ENCODE assay signal across 9 cellular contexts in genomic region chr4:36242629-36243354, GRCh38. TPM values are rescaled to one million over a fixed set of nuclear protein-coding genes. Genes with fewer than 3 reads are reported as not detected.
DNase-seq lines count a peak whose midpoint lies in the region; ATAC-seq, FAIRE-seq and TF ChIP-seq lines count a peak whose summit lies in the region.
"Had no signal": no experiment of that assay in that cellular context is flagged by ENCODE, and none has a peak within 500 bp of the region (broad histone marks: within the 10 kb centered on the region; RNA-seq: fewer than 3 reads in every experiment).

No MANE protein-coding gene starts in this region.

- H3K27ac ChIP-seq in angular gyrus (ENCODE audit: low read depth, low read length) (peak overlapping the region; percentile 96), HepG2 (ENCODE audit: extremely low read length, insufficient read depth, low read length) (no peak overlapping the region), thoracic aorta (no peak overlapping the region)

- H3K9me3 ChIP-seq in HepG2 (ENCODE audit: low read length) (no peaks in the 10 kb centered on the region), thoracic aorta (no peaks in the 10 kb centered on the region)

- H3K4me3 ChIP-seq in HepG2 (replicated peaks in 1 of 3; ENCODE audit: insufficient read depth in 1 of 3, low read depth in 2 of 3, low read length in 3 of 3) (no peak overlapping the region; a peak in 1 of 6 replicates), thoracic aorta (peak overlapping the region; percentile 69)

- TF ChIP-seq CTCF in HepG2 (CRISPR knock-in tag; IDR thresholded peaks at IDR 0.05) (no peak), thoracic aorta (IDR thresholded peaks at IDR 0.05) (no peak)

- no peak for TF ChIP-seq RAD21 in HepG2 (CRISPR knock-in tag; IDR thresholded peaks at IDR 0.05)

- peaks cover 42% of the 10 kb centered on the region for H3K36me3 Mint-ChIP-seq in activated CD8-positive, alpha-beta memory T cell treated with anti-CD3 and anti-CD28 coated beads, Interleukin-2, amount 10 ng/mL, durations not matched to agents 7 days and 5 days

- H4K20me1 ChIP-seq in HepG2 (ENCODE audit: insufficient read depth, low read length), result no peaks in the 10 kb centered on the region

- no peak for FAIRE-seq in HepG2 (lab: Jason Lieb, UNC)

- no peaks in the 10 kb centered on the region for H3K79me2 ChIP-seq in HepG2 (ENCODE audit: insufficient read depth, low read length)

- no peak for TF ChIP-seq POLR2A in HepG2 (IDR thresholded peaks at IDR 0.05; ENCODE audit: insufficient read depth in 1 of 2, low read depth in 2 of 2, low read length in 2 of 2)

- H3K4me1 ChIP-seq in HepG2 (ENCODE audit: insufficient read depth, low read length) (peaks cover 15% of the 10 kb centered on the region; the same call in 1 of the 2 replicates), thoracic aorta (ENCODE audit: control insufficient read depth in 1 of 2, low read depth in 2 of 2) (no peaks in the 10 kb centered on the region)

- peak overlapping the region; percentile 74; the same call in 1 of the 2 replicates for H3K4me2 ChIP-seq in HepG2 (ENCODE audit: low read depth, low read length)

- peaks cover 0 to 7% of the 10 kb centered on the region in 2 experiments; a peak in 1 of 5 replicates for H3K27me3 ChIP-seq in HepG2 (ENCODE audit: control insufficient read depth in 1 of 2, insufficient read depth in 2 of 2, low read length in 2 of 2)
- H3K27me3 ChIP-seq in thoracic aorta (replicated peaks; ENCODE audit: insufficient read depth), result no peaks in the 10 kb centered on the region

- H3K36me3 ChIP-seq in HepG2 (replicated peaks in 1 of 2; ENCODE audit: control insufficient read depth in 1 of 2, insufficient read depth in 2 of 2, low read length in 2 of 2) (no peaks in the 10 kb centered on the region), thoracic aorta (no peaks in the 10 kb centered on the region)

- CTCF ChIA-PET in activated CD8-positive, alpha-beta memory T cell treated with anti-CD3 and anti-CD28 coated beads, Interleukin-2, amount 10 ng/mL, durations not matched to agents 7 days and 5 days (lab: Charles Lee), result interaction anchor here (0.9 to 5.2 kb wide), 11 partner anchors 11 to 156 kb away, joined by 3 to 38 read pairs (median 5); no protein-coding TSS in a partner anchor
- CTCF ChIA-PET in HepG2 (lab: Yijun Ruan, JAX; ENCODE audit: low intra/inter-chr PET ratio, low total read pairs), result no interaction called here

- TF ChIP-seq EP300 in HepG2 (IDR thresholded peaks at IDR 0.05; ENCODE audit: low read depth in 2 of 2, low read length in 2 of 2) (no peak), HepG2 (CRISPR knock-in tag; IDR thresholded peaks at IDR 0.05; ENCODE audit: borderline replicate concordance) (no peak)

- DNase-seq in activated CD8-positive, alpha-beta memory T cell treated with anti-CD3 and anti-CD28 coated beads, Interleukin-2, amount 10 ng/mL, durations not matched to agents 7 days and 5 days, result no peak
- no peak for DNase-seq in activated CD8-positive, alpha-beta memory T cell treated with anti-CD3 and anti-CD28 coated beads, Interleukin-2, amount 50 U/mL, for 4 hours
- DNase-seq in HepG2 (ENCODE audit: low spot score) (no peak), thoracic aorta (ENCODE audit: low spot score) (no peak), NCI-H510A treated with DMSO at 0.1 percent for 48 hours (lab: John Stamatoyannopoulos, UW) (no peak), NCI-H510A (lab: John Stamatoyannopoulos, UW) (no peak)
- DNase-seq: NCI-H1436 treated with DMSO at 0.1 percent for 48 hours had no signal

- H3K4me3 Mint-ChIP-seq in activated CD8-positive, alpha-beta memory T cell treated with anti-CD3 and anti-CD28 coated beads, Interleukin-2, amount 10 ng/mL, durations not matched to agents 7 days and 5 days, result peak overlapping the region; percentile 93

- ATAC-seq in activated CD8-positive, alpha-beta memory T cell treated with anti-CD3 and anti-CD28 coated beads, Interleukin-2, amount 10 ng/mL, durations not matched to agents 7 days and 5 days, result no peak
- ATAC-seq in HepG2 (no peak), thoracic aorta (ENCODE audit: insufficient number of reproducible peaks, low FRiP score, low read depth) (no peak), GM19324 (IDR thresholded peaks at IDR 0.05; ENCODE audit: low FRiP score, unreplicated experiment) (no peak)

- no TSS peak for BruUV-seq in HepG2 (replicated peaks; lab: Mats Ljungman, UMichigan)

- H3K9ac ChIP-seq in HepG2 (ENCODE audit: insufficient read depth, low read depth, low read length), result no peak overlapping the region

- WGBS in HepG2 (ENCODE audit: low lambda C conversion rate), result 13% methylated on average over 7 of the region's 7 CpGs

- peaks cover 50% of the 10 kb centered on the region for H3K4me1 Mint-ChIP-seq in activated CD8-positive, alpha-beta memory T cell treated with anti-CD3 and anti-CD28 coated beads, Interleukin-2, amount 10 ng/mL, durations not matched to agents 7 days and 5 days

- H3K27ac Mint-ChIP-seq in activated CD8-positive, alpha-beta memory T cell treated with anti-CD3 and anti-CD28 coated beads, Interleukin-2, amount 10 ng/mL, durations not matched to agents 7 days and 5 days, result peak overlapping the region; percentile 96

- H2AFZ ChIP-seq in HepG2 (ENCODE audit: low read length), result no peak overlapping the region

- peaks cover 1% of the 10 kb centered on the region for H3K9me3 Mint-ChIP-seq in activated CD8-positive, alpha-beta memory T cell treated with anti-CD3 and anti-CD28 coated beads, Interleukin-2, amount 10 ng/mL, durations not matched to agents 7 days and 5 days (ENCODE audit: low read depth)

- no peaks in the 10 kb centered on the region for H3K27me3 Mint-ChIP-seq in activated CD8-positive, alpha-beta memory T cell treated with anti-CD3 and anti-CD28 coated beads, Interleukin-2, amount 10 ng/mL, durations not matched to agents 7 days and 5 days

- POLR2A ChIA-PET in HepG2 (lab: Yijun Ruan, JAX), result no interaction called here

- in situ Hi-C loops in HepG2 (cut with HindIII; ENCODE audit: extremely low pct_ligation_motif_present, low pct_unique_long_range_greater_than_20kb), result no loop called here

- intact Hi-C loops in HepG2 (cut with micrococcal nuclease; ENCODE audit: unreplicated experiment), result no loop called here

TF ChIP-seq in HepG2, 621 proteins besides CTCF, POLR2A, EP300 and RAD21 (continues in another document):
- TF ChIP-seq ZNF101 (CRISPR knock-in tag; IDR thresholded peaks at IDR 0.05; ENCODE audit: borderline replicate concordance, low read depth), result no peak

RNA-seq across cellular contexts. Expression of gene ARAP2, which starts 1.5 kb away (rescaled TPM):
- 10 to 100 TPM; 52.9 to 76.1 TPM for total RNA-seq in activated CD8-positive, alpha-beta memory T cell treated with anti-CD3 and anti-CD28 coated beads, Interleukin-2, amount 10 ng/mL, durations not matched to agents 7 days and 5 days
- total RNA-seq in HepG2 (2016; rRNA removed; fragmentation: Illumina TruSeq; extraction: Trizol) (1.4 and 1.5 TPM in 2 replicates), thoracic aorta (10 to 100 TPM in 1 of 2 donors, 1 to 10 TPM in 1; 8.3 to 25.3 TPM)
- total RNA-seq in HepG2 (2016; cell fraction: cytosol; rRNA removed; fragmentation: Illumina TruSeq; extraction: Trizol; ENCODE audit: low read depth), result 1.5 and 1.8 TPM in 2 replicates
- total RNA-seq in HepG2 (2016; cell fraction: insoluble cytoplasmic fraction; rRNA removed; fragmentation: Illumina TruSeq; extraction: Trizol), result 0.95 and 0.97 TPM in 2 replicates
- total RNA-seq in HepG2 (2016; cell fraction: membrane; rRNA removed; fragmentation: Illumina TruSeq; extraction: Trizol), result 1.00 and 1.2 TPM in 2 replicates
- 4.1 and 5.6 TPM in 2 replicates for total RNA-seq in HepG2 (2016; cell fraction: nucleus; rRNA removed; fragmentation: Illumina TruSeq; extraction: Trizol)
- 0.16 and 0.37 TPM in 2 replicates for polyA plus RNA-seq in HepG2 (2011; rRNA removed)
- 0.09 TPM in 2 replicates for polyA plus RNA-seq in HepG2 (2011; cell fraction: cytosol; rRNA removed)
- 0.14 and 0.35 TPM in 2 replicates for polyA plus RNA-seq in HepG2 (2011; cell fraction: nucleus; rRNA removed)
- 0.13 and 0.16 TPM in 2 replicates for polyA plus RNA-seq in HepG2 (2012)
- polyA plus RNA-seq in HepG2 (2016; cell fraction: cytosol; fragmentation: Illumina TruSeq; extraction: Trizol; ENCODE audit: low read depth), result 0.02 and 0.10 TPM in 2 replicates
- 0.32 and 0.37 TPM in 2 replicates for polyA plus RNA-seq in HepG2 (2016; cell fraction: insoluble cytoplasmic fraction; fragmentation: Illumina TruSeq; extraction: Trizol; ENCODE audit: low read depth)
- polyA plus RNA-seq in HepG2 (2016; cell fraction: membrane; fragmentation: Illumina TruSeq; extraction: Trizol; ENCODE audit: low read depth), result 0.03 and 0.15 TPM in 2 replicates
- 0.53 and 0.87 TPM in 2 replicates for polyA plus RNA-seq in HepG2 (2016; cell fraction: nucleus; fragmentation: Illumina TruSeq; extraction: Trizol; ENCODE audit: insufficient read depth, low read depth)
- 0.74 and 12.3 TPM in 2 replicates for polyA minus RNA-seq in HepG2 (2011; rRNA and poly(A)+ RNA removed; ENCODE audit: low replicate concordance)
- 0.49 and 0.70 TPM in 2 replicates for polyA minus RNA-seq in HepG2 (2011; cell fraction: cytosol; rRNA and poly(A)+ RNA removed)
- 3.1 and 4.7 TPM in 2 replicates for polyA minus RNA-seq in HepG2 (2011; cell fraction: nucleus; rRNA and poly(A)+ RNA removed)

RNA-seq across cellular contexts. Expression of gene DTHD1, which starts 38.6 kb away (rescaled TPM):
- 1 to 10 TPM; 1.7 to 2.9 TPM for total RNA-seq in activated CD8-positive, alpha-beta memory T cell treated with anti-CD3 and anti-CD28 coated beads, Interleukin-2, amount 10 ng/mL, durations not matched to agents 7 days and 5 days
- total RNA-seq in HepG2 (2016; rRNA removed; fragmentation: Illumina TruSeq; extraction: Trizol) (not detected in 2 replicates), thoracic aorta (1 to 10 TPM in 1 of 2 donors, under 1 TPM in 1; 0.54 to 1.1 TPM)
- total RNA-seq in HepG2 (2016; cell fraction: cytosol; rRNA removed; fragmentation: Illumina TruSeq; extraction: Trizol; ENCODE audit: low read depth), result not detected in 2 replicates
- not detected in 2 replicates for total RNA-seq in HepG2 (2016; cell fraction: insoluble cytoplasmic fraction; rRNA removed; fragmentation: Illumina TruSeq; extraction: Trizol)
- not detected in 2 replicates for total RNA-seq in HepG2 (2016; cell fraction: membrane; rRNA removed; fragmentation: Illumina TruSeq; extraction: Trizol)
- total RNA-seq in HepG2 (2016; cell fraction: nucleus; rRNA removed; fragmentation: Illumina TruSeq; extraction: Trizol), result not detected in 2 replicates
- polyA plus RNA-seq in HepG2 (2011; rRNA removed), result not detected in 2 replicates
- polyA plus RNA-seq in HepG2 (2011; cell fraction: cytosol; rRNA removed), result not detected in 2 replicates
- not detected in 2 replicates for polyA plus RNA-seq in HepG2 (2011; cell fraction: nucleus; rRNA removed)
- polyA plus RNA-seq in HepG2 (2012), result not detected in 2 replicates
- not detected in 2 replicates for polyA plus RNA-seq in HepG2 (2016; cell fraction: cytosol; fragmentation: Illumina TruSeq; extraction: Trizol; ENCODE audit: low read depth)
- polyA plus RNA-seq in HepG2 (2016; cell fraction: insoluble cytoplasmic fraction; fragmentation: Illumina TruSeq; extraction: Trizol; ENCODE audit: low read depth), result not detected in 2 replicates
- not detected in 2 replicates for polyA plus RNA-seq in HepG2 (2016; cell fraction: membrane; fragmentation: Illumina TruSeq; extraction: Trizol; ENCODE audit: low read depth)
- polyA plus RNA-seq in HepG2 (2016; cell fraction: nucleus; fragmentation: Illumina TruSeq; extraction: Trizol; ENCODE audit: insufficient read depth, low read depth), result not detected in 2 replicates
- not detected in 2 replicates for polyA minus RNA-seq in HepG2 (2011; rRNA and poly(A)+ RNA removed; ENCODE audit: low replicate concordance)
- polyA minus RNA-seq in HepG2 (2011; cell fraction: cytosol; rRNA and poly(A)+ RNA removed), result not detected in 2 replicates
- not detected in 2 replicates for polyA minus RNA-seq in HepG2 (2011; cell fraction: nucleus; rRNA and poly(A)+ RNA removed)
